Comparison of ENCODE assay signal across 1 cellular context in genomic region chr4:38080061-38080531, GRCh38.
TF ChIP-seq lines count a peak whose summit lies in the region.

No MANE protein-coding gene starts in this region.

TF ChIP-seq in HepG2, 621 proteins besides CTCF, POLR2A, EP300 and RAD21 (continued from another document and continues in another):
- no peak for TF ChIP-seq LCORL (IDR thresholded peaks at IDR 0.05)
- TF ChIP-seq LCORL (CRISPR knock-in tag; IDR thresholded peaks at IDR 0.05) = 0 out of 2 replicates have a peak, but pooled peaks have one; percentile 47
- no peak for TF ChIP-seq ZNF792 (CRISPR knock-in tag; IDR thresholded peaks at IDR 0.05)
- TF ChIP-seq RXRA (CRISPR knock-in tag; IDR thresholded peaks at IDR 0.05) = no peak
- peak; percentile 22; the same call in 1 of the 2 replicates for TF ChIP-seq NR2C2 (CRISPR knock-in tag; IDR thresholded peaks at IDR 0.05; ENCODE audit: borderline replicate concordance)
- no peak for TF ChIP-seq IKZF1 (IDR thresholded peaks at IDR 0.05)
- no peak for TF ChIP-seq ZNF841 (CRISPR knock-in tag; IDR thresholded peaks at IDR 0.05; ENCODE audit: borderline replicate concordance)
- no peak for TF ChIP-seq MATR3 (CRISPR knock-in tag; IDR thresholded peaks at IDR 0.05)
- TF ChIP-seq RXRB (CRISPR knock-in tag; IDR thresholded peaks at IDR 0.05; ENCODE audit: borderline replicate concordance) = no peak
- TF ChIP-seq TFAP4 (IDR thresholded peaks at IDR 0.05; ENCODE audit: borderline replicate concordance, low read depth) = peak; percentile 39; the same call in 1 of the 2 replicates
- no peak for TF ChIP-seq CERS6 (CRISPR knock-in tag; IDR thresholded peaks at IDR 0.05)
- TF ChIP-seq SIX4 (CRISPR knock-in tag; IDR thresholded peaks at IDR 0.05) = no peak
- no peak for TF ChIP-seq NFYC (CRISPR knock-in tag; IDR thresholded peaks at IDR 0.05)
- no peak for TF ChIP-seq ZNF543 (CRISPR knock-in tag; IDR thresholded peaks at IDR 0.05)
- TF ChIP-seq ZNF614 (CRISPR knock-in tag; IDR thresholded peaks at IDR 0.05; ENCODE audit: borderline replicate concordance) = no peak
- no peak for TF ChIP-seq CEBPG (CRISPR knock-in tag; IDR thresholded peaks at IDR 0.05)
- no peak for TF ChIP-seq FOXP1 (IDR thresholded peaks at IDR 0.05)
- no peak for TF ChIP-seq FOXP1 (CRISPR knock-in tag; IDR thresholded peaks at IDR 0.05)
- TF ChIP-seq POLR2AphosphoS5 (IDR thresholded peaks at IDR 0.05; ENCODE audit: low read depth, low read length) = no peak
- TF ChIP-seq BCL3 (CRISPR knock-in tag; IDR thresholded peaks at IDR 0.05) = no peak
- TF ChIP-seq ZNF503 (CRISPR knock-in tag; IDR thresholded peaks at IDR 0.05) = no peak
- TF ChIP-seq ESRRA (CRISPR knock-in tag; IDR thresholded peaks at IDR 0.05; ENCODE audit: low read depth) = peak; percentile 24; the same call in 1 of the 2 replicates
- TF ChIP-seq AKNA (CRISPR knock-in tag; IDR thresholded peaks at IDR 0.05; ENCODE audit: borderline replicate concordance) = no peak
- TF ChIP-seq NCOA5 (CRISPR knock-in tag; IDR thresholded peaks at IDR 0.05) = no peak
- TF ChIP-seq ELF4 (CRISPR knock-in tag; IDR thresholded peaks at IDR 0.05; ENCODE audit: borderline replicate concordance) = no peak
- no peak for TF ChIP-seq SKI (IDR thresholded peaks at IDR 0.05; ENCODE audit: partially characterized antibody)
- no peak for TF ChIP-seq STAG1 (CRISPR knock-in tag; IDR thresholded peaks at IDR 0.05)
- no peak for TF ChIP-seq ZNF253 (CRISPR knock-in tag; IDR thresholded peaks at IDR 0.05; ENCODE audit: borderline replicate concordance)
- TF ChIP-seq ZNF589 (CRISPR knock-in tag; conservative IDR thresholded peaks at IDR 0.05) = no peak
- TF ChIP-seq THAP7 (CRISPR knock-in tag; IDR thresholded peaks at IDR 0.05) = no peak
- TF ChIP-seq MTA3 (CRISPR knock-in tag; IDR thresholded peaks at IDR 0.05) = no peak
- no peak for TF ChIP-seq ZNF816 (CRISPR knock-in tag; IDR thresholded peaks at IDR 0.05; ENCODE audit: borderline replicate concordance)
- TF ChIP-seq CREB1 (IDR thresholded peaks at IDR 0.05) = no peak
- TF ChIP-seq CREB1 (CRISPR knock-in tag; IDR thresholded peaks at IDR 0.05) = no peak
- no peak for TF ChIP-seq PITX1 (CRISPR knock-in tag; IDR thresholded peaks at IDR 0.05)
- TF ChIP-seq PHF5A (CRISPR knock-in tag; IDR thresholded peaks at IDR 0.05; ENCODE audit: low read depth, unreplicated experiment) = no peak
- no peak for TF ChIP-seq MAFF (IDR thresholded peaks at IDR 0.05; ENCODE audit: low read depth, low read length)
- no peak for TF ChIP-seq ZSCAN30 (CRISPR knock-in tag; IDR thresholded peaks at IDR 0.05)
- no peak for TF ChIP-seq TCF7 (IDR thresholded peaks at IDR 0.05; ENCODE audit: low read depth)
- TF ChIP-seq SIN3B (IDR thresholded peaks at IDR 0.05; ENCODE audit: low read length) = no peak
- no peak for TF ChIP-seq MXD4 (CRISPR knock-in tag; IDR thresholded peaks at IDR 0.05)
- TF ChIP-seq HHEX (CRISPR knock-in tag; IDR thresholded peaks at IDR 0.05) = no peak
- TF ChIP-seq KDM5B (CRISPR knock-in tag; IDR thresholded peaks at IDR 0.05; ENCODE audit: borderline replicate concordance) = no peak
- TF ChIP-seq SALL2 (CRISPR knock-in tag; IDR thresholded peaks at IDR 0.05) = no peak
- TF ChIP-seq IKZF5 (CRISPR knock-in tag; IDR thresholded peaks at IDR 0.05) = no peak
- no peak for TF ChIP-seq ZFP82 (CRISPR knock-in tag; IDR thresholded peaks at IDR 0.05; ENCODE audit: borderline replicate concordance)
- TF ChIP-seq ZNF20 (CRISPR knock-in tag; IDR thresholded peaks at IDR 0.05) = no peak
- TF ChIP-seq PATZ1 (CRISPR knock-in tag; IDR thresholded peaks at IDR 0.05) = no peak
- peak; percentile 12; the same call in 1 of the 2 replicates for TF ChIP-seq ZNF687 (CRISPR knock-in tag; IDR thresholded peaks at IDR 0.05)
- no peak for TF ChIP-seq ATF5 (CRISPR knock-in tag; IDR thresholded peaks at IDR 0.05; ENCODE audit: low read depth)
